ENCODE assay signal across 8 cellular contexts in genomic region chr19:39970674-39971379, GRCh38. TPM values are rescaled to one million over a fixed set of nuclear protein-coding genes. Genes with fewer than 3 reads are reported as not detected.
DNase-seq lines count a peak whose midpoint lies in the region; ATAC-seq and TF ChIP-seq lines count a peak whose summit lies in the region.

PSMC4 (plus strand) TSS chr19:39971165; CDS start chr19:39971203, 38 bp downstream.

- H3K9me3 ChIP-seq in RWPE2 (ENCODE audit: severe bottlenecking) = no peaks in the 10 kb centered on the region

- H3K36me3 ChIP-seq in RWPE2 (ENCODE audit: low read depth) = peaks cover 45% of the 10 kb centered on the region

- no peaks in the 10 kb centered on the region for H3K27me3 Mint-ChIP-seq in natural killer cell treated with Interleukin-12 subunit alpha and Interleukin-12 subunit beta and Interleukin-15 and Interleukin-18, amount 100 ng/mL, for 72 hours
- no peaks in the 10 kb centered on the region for H3K27me3 Mint-ChIP-seq in stimulated activated naive CD8-positive, alpha-beta T cell treated with anti-CD3 and anti-CD28 coated beads, Interleukin-15, Interleukin-2, amounts not matched to agents 100 ng/mL and 50 ng/mL, for 24 hours

- H3K36me3 Mint-ChIP-seq in natural killer cell treated with Interleukin-12 subunit alpha and Interleukin-12 subunit beta and Interleukin-15 and Interleukin-18, amount 100 ng/mL, for 72 hours = peaks cover 20% of the 10 kb centered on the region
- H3K36me3 Mint-ChIP-seq in stimulated activated naive CD8-positive, alpha-beta T cell treated with anti-CD3 and anti-CD28 coated beads, Interleukin-15, Interleukin-2, amounts not matched to agents 100 ng/mL and 50 ng/mL, for 24 hours (ENCODE audit: low read depth) = peaks cover 55% of the 10 kb centered on the region

- peak within 1 kb of the TSS; percentile 98 to 99 for H3K27ac Mint-ChIP-seq in natural killer cell treated with Interleukin-12 subunit alpha and Interleukin-12 subunit beta and Interleukin-15 and Interleukin-18, amount 100 ng/mL, for 72 hours
- peak within 1 kb of the TSS; percentile 99 for H3K27ac Mint-ChIP-seq in stimulated activated naive CD8-positive, alpha-beta T cell treated with anti-CD3 and anti-CD28 coated beads, Interleukin-15, Interleukin-2, amounts not matched to agents 100 ng/mL and 50 ng/mL, for 24 hours

- peak within 1 kb of the TSS; percentile 96 for H3K4me3 Mint-ChIP-seq in natural killer cell treated with Interleukin-12 subunit alpha and Interleukin-12 subunit beta and Interleukin-15 and Interleukin-18, amount 100 ng/mL, for 72 hours
- H3K4me3 Mint-ChIP-seq in stimulated activated naive CD8-positive, alpha-beta T cell treated with anti-CD3 and anti-CD28 coated beads, Interleukin-15, Interleukin-2, amounts not matched to agents 100 ng/mL and 50 ng/mL, for 24 hours = peak within 1 kb of the TSS; percentile 97

- peak within 1 kb of the TSS; percentile 62 for H3K27ac ChIP-seq in RWPE2 (ENCODE audit: poor library complexity, severe bottlenecking)

- H3K4me1 Mint-ChIP-seq in natural killer cell treated with Interleukin-12 subunit alpha and Interleukin-12 subunit beta and Interleukin-15 and Interleukin-18, amount 100 ng/mL, for 72 hours (ENCODE audit: low read depth in 2 of 2) = peaks cover 51 to 54% of the 10 kb centered on the region in 2 donors
- H3K4me1 Mint-ChIP-seq in stimulated activated naive CD8-positive, alpha-beta T cell treated with anti-CD3 and anti-CD28 coated beads, Interleukin-15, Interleukin-2, amounts not matched to agents 100 ng/mL and 50 ng/mL, for 24 hours (ENCODE audit: low read depth) = peaks cover 48% of the 10 kb centered on the region

- DNase-seq in EL (peak; percentile 99), GOT3 (lab: John Stamatoyannopoulos, UW) (peak; percentile 93), LNCaP clone FGC (ENCODE audit: low read depth) (peak; percentile 99), RWPE2 (ENCODE audit: low spot score) (peak; percentile 96), fibroblast of peridontal ligament (ENCODE audit: extremely low read depth) (peak; percentile 99)
- DNase-seq in activated T-helper 9 cell treated with anti-CD3 and anti-CD28 coated beads, Interleukin-2, amount 50 U/mL, for 16 hours (ENCODE audit: low read depth) = peak; percentile 99
- peak; percentile 99 for DNase-seq in natural killer cell treated with Interleukin-12 subunit alpha and Interleukin-12 subunit beta and Interleukin-15 and Interleukin-18, amount 100 ng/mL, for 72 hours (ENCODE audit: low spot score)

- H3K9me3 Mint-ChIP-seq in natural killer cell treated with Interleukin-12 subunit alpha and Interleukin-12 subunit beta and Interleukin-15 and Interleukin-18, amount 100 ng/mL, for 72 hours = no peaks in the 10 kb centered on the region
- no peaks in the 10 kb centered on the region for H3K9me3 Mint-ChIP-seq in stimulated activated naive CD8-positive, alpha-beta T cell treated with anti-CD3 and anti-CD28 coated beads, Interleukin-15, Interleukin-2, amounts not matched to agents 100 ng/mL and 50 ng/mL, for 24 hours

- TF ChIP-seq CTCF in LNCaP clone FGC (IDR thresholded peaks at IDR 0.05; ENCODE audit: control insufficient read depth, extremely low read depth, insufficient read depth) = peak; percentile 86
- peak; percentile 73 for TF ChIP-seq CTCF in RWPE2 (IDR thresholded peaks at IDR 0.05; ENCODE audit: poor library complexity, severe bottlenecking)

- H3K4me3 ChIP-seq in LNCaP clone FGC (ENCODE audit: low read depth, low read length) (peak within 1 kb of the TSS; percentile 71), RWPE2 (ENCODE audit: severe bottlenecking) (peak within 1 kb of the TSS; percentile 63)

- peak; percentile 98 for ATAC-seq in RWPE2 (ENCODE audit: low read depth)
- peak; percentile 99 for ATAC-seq in natural killer cell treated with Interleukin-12 subunit alpha and Interleukin-12 subunit beta and Interleukin-15 and Interleukin-18, amount 100 ng/mL, for 72 hours

- peaks cover 13% of the 10 kb centered on the region for H3K4me1 ChIP-seq in RWPE2 (ENCODE audit: insufficient read depth, poor library complexity, severe bottlenecking)

- no peaks in the 10 kb centered on the region for H3K27me3 ChIP-seq in RWPE2 (ENCODE audit: insufficient read depth, poor library complexity, severe bottlenecking)

RNA-seq across cellular contexts. Expression of gene PSMC4, which starts in this region (rescaled TPM):
- total RNA-seq in natural killer cell treated with Interleukin-12 subunit alpha and Interleukin-12 subunit beta and Interleukin-15 and Interleukin-18, amount 100 ng/mL, for 72 hours = 100 to 1,000 TPM; 163 to 165 TPM

Comparison
In these comparisons a context has a peak if more than half of its experiments do, and no peak if none do; other contexts are left out.
1. Peak in every context shown above with its lines: DNase-seq, ATAC-seq, H3K4me3 ChIP-seq and H3K27ac ChIP-seq.